ENCODE assay signal across 30 cellular contexts in the genomic region with DNA sequence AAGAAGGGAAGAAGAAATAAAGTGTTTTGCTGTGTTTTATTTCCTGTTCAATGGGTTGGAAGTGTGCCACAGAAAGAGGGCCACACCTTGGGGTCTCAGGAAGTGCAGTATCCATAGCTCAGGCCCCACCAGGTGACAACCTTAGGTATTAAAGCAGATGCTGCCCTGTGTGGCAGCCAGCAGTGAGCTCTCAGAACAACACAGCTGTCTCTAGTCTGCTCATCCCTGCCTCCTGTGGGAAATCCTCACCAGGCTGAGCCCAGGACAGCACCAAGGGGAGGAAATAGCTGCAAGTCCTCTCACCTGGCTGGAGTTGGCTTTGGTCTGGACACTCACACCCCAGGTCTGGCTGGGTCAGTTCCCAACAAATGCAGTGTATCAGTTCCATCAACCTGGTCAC.
"Had no signal": no experiment of that assay in that cellular context is flagged by ENCODE, and none has a peak within 500 bp of the region (broad histone marks: within the 10 kb centered on the region; RNA-seq: fewer than 3 reads in every experiment).

No MANE protein-coding gene starts in this region.

- H3K9me3 ChIP-seq: SJCRH30 had no signal

- H3K4me1 ChIP-seq: SJCRH30 had no signal

- H3K27me3 ChIP-seq: brain microvascular endothelial cell, SJCRH30 had no signal

- DNase-seq: activated CD4-positive, alpha-beta memory T cell treated with anti-CD3 and anti-CD28 coated beads, Interleukin-2, amount 10 ng/mL, durations not matched to agents 7 days and 5 days; activated CD4-positive, alpha-beta T cell treated with anti-CD3 and anti-CD28 coated beads for 36 hours; activated CD8-positive, alpha-beta memory T cell treated with anti-CD3 and anti-CD28 coated beads for 24 hours; activated CD8-positive, alpha-beta memory T cell treated with anti-CD3 and anti-CD28 coated beads, Interleukin-2, amount 10 ng/mL, durations not matched to agents 7 days and 5 days; activated CD8-positive, alpha-beta memory T cell treated with anti-CD3 and anti-CD28 coated beads, Interleukin-2, amount 50 U/mL, for 48 hours; activated effector memory CD4-positive, alpha-beta T cell treated with anti-CD3 and anti-CD28 coated beads, Interleukin-2, amount 50 U/mL, for 16 hours; activated naive CD4-positive, alpha-beta T cell; activated naive CD4-positive, alpha-beta T cell treated with anti-CD3 and anti-CD28 coated beads, Interleukin-2, amount 50 U/mL, for 16 hours; activated naive CD8-positive, alpha-beta T cell treated with anti-CD3 and anti-CD28 coated beads for 36 hours; activated T-cell treated with anti-CD3 and anti-CD28 coated beads, Interleukin-2, amount 50 U/mL, for 48 hours; amniotic stem cell; aorta; brain microvascular endothelial cell; central memory CD4-positive, alpha-beta T cell; NCI-H1092 treated with DMSO at 0.1 percent for 48 hours; NCI-H1417; NCI-H146; NCI-H187; NCI-H2029 treated with DMSO at 0.1 percent for 48 hours; NCI-H2107; NCI-H226; NCI-H446 treated with DMSO at 0.1 percent for 48 hours; SHP77; T1000 had no signal

- H3K36me3 ChIP-seq: brain microvascular endothelial cell, SJCRH30 had no signal

- ATAC-seq: activated CD4-positive, alpha-beta T cell treated with anti-CD3 and anti-CD28 coated beads for 36 hours; activated CD4-positive, CD25-positive, alpha-beta regulatory T cell treated with anti-CD3 and anti-CD28 coated beads, Interleukin-2, amount 50 U/mL, for 24 hours; activated CD8-positive, alpha-beta memory T cell treated with anti-CD3 and anti-CD28 coated beads, Interleukin-2, amount 10 ng/mL, durations not matched to agents 7 days and 5 days; activated T-helper 17 cell treated with anti-CD3 and anti-CD28 coated beads, Interleukin-2, amount 50 U/mL, for 72 hours; K562; Panc1 had no signal

- FAIRE-seq: K562 had no signal

- H3K27ac ChIP-seq: brain microvascular endothelial cell, SJCRH30, SK-N-MC had no signal

- H3K4me3 ChIP-seq: K562, SJCRH30, SK-N-MC had no signal
